Comparison of ENCODE assay signal across 11 cellular contexts in genomic region chr2:567865-568638, GRCh38.
DNase-seq lines count a peak whose midpoint lies in the region; ATAC-seq and TF ChIP-seq lines count a peak whose summit lies in the region.
"Had no signal": no experiment of that assay in that cellular context is flagged by ENCODE, and none has a peak within 500 bp of the region (broad histone marks: within the 10 kb centered on the region; RNA-seq: fewer than 3 reads in every experiment).

No MANE protein-coding gene starts in this region.

- no peak overlapping the region for H3K9ac ChIP-seq in mammary epithelial cell (ENCODE audit: insufficient read depth, low read length)

- in situ Hi-C loops in mammary epithelial cell (cut with MboI; ENCODE audit: low sequenced_read_pairs in 2 of 2), result no loop called here

- H3K27ac ChIP-seq in mammary epithelial cell (ENCODE audit: insufficient read depth, low read depth, low read length), result no peak overlapping the region
- H3K27ac ChIP-seq: VCaP had no signal

- peaks cover 14% of the 10 kb centered on the region for H3K9me3 Mint-ChIP-seq in type B pancreatic cell

- H3K27ac Mint-ChIP-seq in type B pancreatic cell, result no peak overlapping the region
- H3K27ac Mint-ChIP-seq: naive thymus-derived CD8-positive, alpha-beta T cell had no signal

- no peak for TF ChIP-seq CTCF in HFF-Myc (IDR thresholded peaks at IDR 0.05; ENCODE audit: low read depth, low read length, missing control alignments)
- TF ChIP-seq CTCF in mammary epithelial cell (conservative IDR thresholded peaks at IDR 0.05 in 1 of 2, IDR thresholded peaks at IDR 0.05 in 1 of 2; ENCODE audit: extremely low read depth in 1 of 2, insufficient read depth in 1 of 2, low read depth in 1 of 2, low read length in 2 of 2), result no peak
- no peak for TF ChIP-seq CTCF in type B pancreatic cell (conservative IDR thresholded peaks at IDR 0.05)

- peaks cover 18% of the 10 kb centered on the region for H3K4me1 Mint-ChIP-seq in type B pancreatic cell (ENCODE audit: unreplicated experiment)
- H3K4me1 Mint-ChIP-seq: naive thymus-derived CD8-positive, alpha-beta T cell had no signal

- H3K4me1 ChIP-seq in mammary epithelial cell (ENCODE audit: insufficient read depth, low read length), result no peaks in the 10 kb centered on the region
- H3K4me1 ChIP-seq: esophagus muscularis mucosa had no signal

- H3K36me3 ChIP-seq in mammary epithelial cell (ENCODE audit: insufficient read depth, low read length), result no peaks in the 10 kb centered on the region
- H3K36me3 ChIP-seq: esophagus muscularis mucosa had no signal

- intact Hi-C loops in mammary epithelial cell (cut with micrococcal nuclease), result no loop called here

- no peaks in the 10 kb centered on the region for H3K79me2 ChIP-seq in mammary epithelial cell (ENCODE audit: insufficient read depth, low read length)

- H3K4me3 Mint-ChIP-seq in type B pancreatic cell, result peak overlapping the region; percentile 71
- H3K4me3 Mint-ChIP-seq: naive thymus-derived CD8-positive, alpha-beta T cell had no signal

- peaks cover 23% of the 10 kb centered on the region for H3K9me3 ChIP-seq in mammary epithelial cell (replicated peaks; ENCODE audit: insufficient read depth, low read length)

- ATAC-seq in GM19452 (IDR thresholded peaks at IDR 0.05; ENCODE audit: unreplicated experiment) (no peak), GM18498 (IDR thresholded peaks at IDR 0.05; ENCODE audit: unreplicated experiment) (no peak)
- ATAC-seq: naive thymus-derived CD8-positive, alpha-beta T cell had no signal

- BruUV-seq in mammary epithelial cell (replicated peaks; lab: Mats Ljungman, UMichigan), result no TSS peak

- no peaks in the 10 kb centered on the region for H3K36me3 Mint-ChIP-seq in type B pancreatic cell

- no peak overlapping the region for H2AFZ ChIP-seq in mammary epithelial cell (ENCODE audit: low read depth, low read length)

- no peak overlapping the region for H3K4me2 ChIP-seq in mammary epithelial cell (ENCODE audit: insufficient read depth, low read depth, low read length)

- peak overlapping the region; percentile 23 for H3K4me3 ChIP-seq in HFF-Myc (replicated peaks; ENCODE audit: low read depth, low read length)
- H3K4me3 ChIP-seq in mammary epithelial cell (replicated peaks in 1 of 3; ENCODE audit: insufficient read depth in 1 of 3, low read depth in 2 of 3, low read length in 3 of 3), result no peak overlapping the region

- peaks cover 16% of the 10 kb centered on the region for H3K27me3 Mint-ChIP-seq in type B pancreatic cell

- dilution Hi-C loops in mammary epithelial cell (cut with HindIII; ENCODE audit: low sequenced_read_pairs), result no loop called here

- CTCF ChIA-PET in mammary epithelial cell (lab: Charles Lee; ENCODE audit: low non-redundant PET), result no interaction called here

- peak; percentile 64 for DNase-seq in HFF-Myc (ENCODE audit: extremely low read depth, low read depth)
- DNase-seq in mammary epithelial cell, result peak; percentile 32
- DNase-seq in kidney tubule cell (ENCODE audit: low spot score), result peak; percentile 73
- no peak for DNase-seq in type B pancreatic cell (ENCODE audit: extremely low spot score, unreplicated experiment)
- DNase-seq in OCI-M1 (lab: John Stamatoyannopoulos, UW), result no peak
- DNase-seq: activated naive CD4-positive, alpha-beta T cell treated with anti-CD3 and anti-CD28 coated beads, Interleukin-2, amount 50 U/mL, for 16 hours; naive thymus-derived CD8-positive, alpha-beta T cell had no signal

- H4K20me1 ChIP-seq in mammary epithelial cell (ENCODE audit: insufficient read depth, low read length), result no peaks in the 10 kb centered on the region

- 49% methylated on average over 23 of the region's 27 CpGs for WGBS in mammary epithelial cell (ENCODE audit: low coverage, missing lambda C conversion rate)

- no peaks in the 10 kb centered on the region for H3K27me3 ChIP-seq in mammary epithelial cell (ENCODE audit: insufficient read depth, low read length)

Comparison
In these comparisons a context has a peak if more than half of its experiments do, and no peak if none do; other contexts are left out.
1. DNase-seq: peak in HFF-Myc (single experiment), mammary epithelial cell (single experiment) and kidney tubule cell (single experiment); none in type B pancreatic cell (single experiment) and OCI-M1 (single experiment).